8 cellular contexts compared by ENCODE assay signal in the genomic region with DNA sequence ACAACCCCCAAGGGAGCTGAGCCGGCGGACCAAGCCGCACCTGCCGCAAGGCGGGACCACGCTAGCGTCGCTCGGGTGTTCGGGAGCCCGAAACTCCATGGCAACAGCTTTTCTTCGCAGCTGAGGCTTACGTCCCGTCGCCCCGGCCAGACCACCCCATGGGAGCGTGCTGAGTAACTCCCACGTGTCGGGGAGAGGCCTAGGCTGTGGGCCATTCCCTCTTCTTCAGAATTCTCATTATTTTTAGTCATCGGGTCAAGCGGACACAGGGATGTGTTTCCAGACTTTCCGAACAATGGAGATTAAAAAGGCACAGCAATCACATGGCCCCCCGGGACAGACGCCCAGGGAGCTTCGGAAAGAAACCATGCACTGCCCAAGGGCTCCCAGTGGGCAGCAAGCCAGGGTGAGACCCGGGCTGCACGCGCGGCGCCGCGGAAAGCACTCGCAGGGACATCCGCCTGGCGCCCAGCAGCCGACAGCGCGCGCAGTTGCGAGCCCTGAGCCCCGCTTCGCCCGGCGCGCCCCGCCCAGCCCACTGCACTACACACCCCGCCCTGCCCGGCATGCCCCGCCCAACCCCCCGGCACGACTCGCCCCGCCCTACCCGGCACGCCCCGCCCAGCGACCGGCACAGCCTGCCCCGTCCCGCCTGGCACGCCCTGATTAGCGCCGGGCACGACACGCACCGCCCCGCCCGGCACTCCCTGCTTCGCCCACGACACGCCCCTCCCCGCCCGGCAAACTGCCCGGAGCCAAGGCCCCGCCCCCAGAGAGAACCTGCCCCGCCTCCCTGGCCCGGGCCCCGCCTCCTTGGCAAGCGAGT. TPM values are rescaled to one million over a fixed set of nuclear protein-coding genes. Genes with fewer than 3 reads are reported as not detected.
A peak's percentile ranks its signal among the peaks of the same experiment; 100 is the strongest.
DNase-seq lines count a peak whose midpoint lies in the region; ATAC-seq and TF ChIP-seq lines count a peak whose summit lies in the region.

No MANE protein-coding gene starts in this region.

- H3K4me1 ChIP-seq in GM23338 (ENCODE audit: insufficient read depth) = peaks cover 9% of the 10 kb centered on the region

- H3K4me1 Mint-ChIP-seq in GM23338 (no peaks in the 10 kb centered on the region), nephron (peaks cover 5% of the 10 kb centered on the region)
- H3K4me1 Mint-ChIP-seq in activated T-helper 17 cell treated with anti-CD3 and anti-CD28 coated beads, Interleukin-2, amount 50 U/mL, for 72 hours = no peaks in the 10 kb centered on the region

- peaks cover 32% of the 10 kb centered on the region for H3K27me3 ChIP-seq in GM23338 (ENCODE audit: insufficient read depth)

- TF ChIP-seq CTCF in GM23338 (conservative IDR thresholded peaks at IDR 0.05; ENCODE audit: low read depth in 2 of 2) (no peak), fibroblast of pulmonary artery (IDR thresholded peaks at IDR 0.05; ENCODE audit: low read length, missing control alignments) (no peak), nephron (IDR thresholded peaks at IDR 0.05; ENCODE audit: unreplicated experiment in 3 of 3) (no peak)

- ATAC-seq in GM23338 = peak; percentile 88
- ATAC-seq in activated T-helper 17 cell treated with anti-CD3 and anti-CD28 coated beads, Interleukin-2, amount 50 U/mL, for 72 hours (replicated peaks) = peak; percentile 95
- ATAC-seq in stimulated activated naive CD8-positive, alpha-beta T cell treated with anti-CD3 and anti-CD28 coated beads, Interleukin-15, Interleukin-2, amounts not matched to agents 100 U/mL and 50 U/mL, for 24 hours = peak; percentile 98

- H3K27ac Mint-ChIP-seq in GM23338 (no peak overlapping the region), nephron (peak overlapping the region in 2 of 3 experiments; percentile 52 to 63)
- H3K27ac Mint-ChIP-seq in activated T-helper 17 cell treated with anti-CD3 and anti-CD28 coated beads, Interleukin-2, amount 50 U/mL, for 72 hours = peak overlapping the region; percentile 85

- peak overlapping the region; percentile 100 for H2AFZ ChIP-seq in GM23338

- H3K4me3 Mint-ChIP-seq in GM23338 = peak overlapping the region; percentile 91
- peak overlapping the region; percentile 89 for H3K4me3 Mint-ChIP-seq in activated T-helper 17 cell treated with anti-CD3 and anti-CD28 coated beads, Interleukin-2, amount 50 U/mL, for 72 hours
- peak overlapping the region; percentile 88 to 92 (median 91) for H3K4me3 Mint-ChIP-seq in nephron

- H3K36me3 Mint-ChIP-seq in GM23338 (ENCODE audit: low read depth) = no peaks in the 10 kb centered on the region
- H3K36me3 Mint-ChIP-seq in activated T-helper 17 cell treated with anti-CD3 and anti-CD28 coated beads, Interleukin-2, amount 50 U/mL, for 72 hours (ENCODE audit: low read depth) = no peaks in the 10 kb centered on the region
- peaks cover 3% of the 10 kb centered on the region for H3K36me3 Mint-ChIP-seq in nephron (ENCODE audit: low read depth)

- H3K9me3 Mint-ChIP-seq in GM23338 (no peaks in the 10 kb centered on the region; the same call in 2 of the 3 replicates), nephron (no peaks in the 10 kb centered on the region)
- no peaks in the 10 kb centered on the region for H3K9me3 Mint-ChIP-seq in activated T-helper 17 cell treated with anti-CD3 and anti-CD28 coated beads, Interleukin-2, amount 50 U/mL, for 72 hours

- peaks cover 8% of the 10 kb centered on the region; the same call in 1 of the 2 replicates for H3F3A ChIP-seq in GM23338 (replicated peaks; ENCODE audit: low read depth)

- 0 out of 2 replicates have a peak, but pooled peaks cover 3% of the 10 kb centered on the region for H3K79me2 ChIP-seq in GM23338 (replicated peaks; ENCODE audit: insufficient read depth)

- no peaks in the 10 kb centered on the region for H4K20me1 ChIP-seq in GM23338 (replicated peaks; ENCODE audit: insufficient read depth)

- no peak overlapping the region for H3K27ac ChIP-seq in GM23338 (ENCODE audit: low read depth)

- peak overlapping the region; percentile 99 for H3K4me2 ChIP-seq in GM23338

- no peaks in the 10 kb centered on the region for H3K9me2 ChIP-seq in GM23338 (ENCODE audit: insufficient read depth)

- H3K4me3 ChIP-seq in GM23338 = peak overlapping the region; percentile 92
- H3K4me3 ChIP-seq in fibroblast of pulmonary artery (replicated peaks; ENCODE audit: low read depth, low read length) = peak overlapping the region; percentile 79

- peaks cover 18% of the 10 kb centered on the region for H3K27me3 Mint-ChIP-seq in GM23338 (ENCODE audit: insufficient read depth, low read depth, poor library complexity)
- no peaks in the 10 kb centered on the region for H3K27me3 Mint-ChIP-seq in activated T-helper 17 cell treated with anti-CD3 and anti-CD28 coated beads, Interleukin-2, amount 50 U/mL, for 72 hours
- peaks cover 12% of the 10 kb centered on the region for H3K27me3 Mint-ChIP-seq in nephron (ENCODE audit: low read depth)

- peak; percentile 95 for DNase-seq in EH (ENCODE audit: low read depth)
- DNase-seq in GM23338 (ENCODE audit: low spot score) = peak; percentile 98
- DNase-seq in Kasumi-1 (lab: John Stamatoyannopoulos, UW) = peak; percentile 85
- DNase-seq in RKO (ENCODE audit: low spot score) = peak; percentile 92
- DNase-seq in fibroblast of pulmonary artery (ENCODE audit: low read depth) = peak; percentile 96
- peak; percentile 100 for DNase-seq in stimulated activated naive CD8-positive, alpha-beta T cell treated with anti-CD3 and anti-CD28 coated beads, Interleukin-15, Interleukin-2, amounts not matched to agents 100 U/mL and 50 U/mL, for 24 hours

- no peaks in the 10 kb centered on the region; the same call in 1 of the 2 replicates for H3K36me3 ChIP-seq in GM23338 (ENCODE audit: insufficient read depth)

TF ChIP-seq in GM23338, 12 proteins besides CTCF, POLR2A, EP300 and RAD21 (continues in another document):
- TF ChIP-seq CREB1 (CRISPR knock-in tag; IDR thresholded peaks at IDR 0.05; ENCODE audit: low read depth) (peak; percentile 21; the same call in 1 of the 2 replicates), POLR2AphosphoS5 (IDR thresholded peaks at IDR 0.05; ENCODE audit: low read depth) (peak; percentile 74; the same call in 1 of the 2 replicates)

RNA-seq across cellular contexts. Expression of gene AK7, which starts 0.4 kb away (rescaled TPM):
- 6.2 and 13.0 TPM in 2 replicates for total RNA-seq in GM23338 (2014; rRNA removed; shearing (Covaris generic))
- 4.3 and 5.6 TPM in 2 replicates for polyA plus RNA-seq in GM23338 (2016; fragmentation: Nextera tagmentation; extraction: Ambion mirVana)
- under 1 TPM; 0.35 to 0.95 TPM for total RNA-seq in activated T-helper 17 cell treated with anti-CD3 and anti-CD28 coated beads, Interleukin-2, amount 50 U/mL, for 72 hours

RNA-seq across cellular contexts. Expression of gene GSKIP, which starts 28.2 kb away (rescaled TPM):
- 50.9 and 58.8 TPM in 2 replicates for total RNA-seq in GM23338 (2014; rRNA removed; shearing (Covaris generic))
- polyA plus RNA-seq in GM23338 (2016; fragmentation: Nextera tagmentation; extraction: Ambion mirVana) = 15.0 and 17.4 TPM in 2 replicates
- 10 to 100 TPM in 1 of 2 donors, 1 to 10 TPM in 1; 8.8 to 19.8 TPM for total RNA-seq in activated T-helper 17 cell treated with anti-CD3 and anti-CD28 coated beads, Interleukin-2, amount 50 U/mL, for 72 hours

RNA-seq across cellular contexts. Expression of gene ATG2B, which starts 28.4 kb away (rescaled TPM):
- 11.0 and 15.4 TPM in 2 replicates for total RNA-seq in GM23338 (2014; rRNA removed; shearing (Covaris generic))
- polyA plus RNA-seq in GM23338 (2016; fragmentation: Nextera tagmentation; extraction: Ambion mirVana) = 2.1 and 3.8 TPM in 2 replicates
- 10 to 100 TPM; 18.3 to 20.5 TPM for total RNA-seq in activated T-helper 17 cell treated with anti-CD3 and anti-CD28 coated beads, Interleukin-2, amount 50 U/mL, for 72 hours
